In the genomic region with DNA sequence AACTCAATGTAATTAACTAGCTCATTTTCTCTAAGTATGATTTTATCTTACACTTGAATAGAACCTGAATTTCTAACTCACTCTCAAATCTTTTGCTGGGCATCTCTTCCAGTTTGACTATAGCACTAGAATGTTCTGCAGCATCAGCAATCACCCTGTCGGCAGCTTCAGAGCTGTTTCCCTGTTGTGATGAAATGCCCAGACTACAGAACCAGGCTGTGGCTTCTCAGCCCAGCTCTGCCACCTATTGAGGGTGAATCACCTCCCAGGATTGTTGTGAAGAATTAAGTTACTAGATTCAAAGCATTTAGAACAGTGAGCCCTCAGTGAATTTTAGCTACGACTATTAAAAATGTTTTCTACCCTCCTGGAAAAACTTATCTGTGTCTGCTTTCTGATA, we compare ENCODE assay signal across 14 cellular contexts.
A peak's percentile ranks its signal among the peaks of the same experiment; 100 is the strongest.
DNase-seq lines count a peak whose midpoint lies in the region; ATAC-seq and TF ChIP-seq lines count a peak whose summit lies in the region.
"Had no signal": no experiment of that assay in that cellular context is flagged by ENCODE, and none has a peak within 500 bp of the region (broad histone marks: within the 10 kb centered on the region; RNA-seq: fewer than 3 reads in every experiment).

No MANE protein-coding gene starts in this region.

- in situ Hi-C loops in HAP-1 (cut with MboI; ENCODE audit: low sequenced_read_pairs), result no loop called here

- H3K27ac Mint-ChIP-seq in stimulated activated effector memory CD8-positive, alpha-beta T cell treated with anti-CD3 and anti-CD28 coated beads, Interleukin-12 subunit alpha, Interleukin-12 subunit beta, amount 100 ng/mL, for 72 hours, result no peak overlapping the region
- H3K27ac Mint-ChIP-seq: activated CD8-positive, alpha-beta T cell treated with anti-CD3 and anti-CD28 coated beads for 36 hours; stimulated activated naive B cell treated with anti-CD40 and anti-IgM and Interleukin-4, amounts not matched to agents 10 μg/mL and 1 μg/mL and 100 μg/mL, for 72 hours had no signal

- peaks cover 40% of the 10 kb centered on the region for H3K4me1 Mint-ChIP-seq in stimulated activated effector memory CD8-positive, alpha-beta T cell treated with anti-CD3 and anti-CD28 coated beads, Interleukin-12 subunit alpha, Interleukin-12 subunit beta, amount 100 ng/mL, for 72 hours

- TF ChIP-seq CTCF in cardiac muscle cell (IDR thresholded peaks at IDR 0.05; ENCODE audit: low read depth, low read length), result no peak

- no peaks in the 10 kb centered on the region for H3K9me3 Mint-ChIP-seq in stimulated activated effector memory CD8-positive, alpha-beta T cell treated with anti-CD3 and anti-CD28 coated beads, Interleukin-12 subunit alpha, Interleukin-12 subunit beta, amount 100 ng/mL, for 72 hours
- H3K9me3 Mint-ChIP-seq: activated CD8-positive, alpha-beta T cell treated with anti-CD3 and anti-CD28 coated beads for 36 hours; CD4-positive, alpha-beta memory T cell; stimulated activated naive B cell treated with anti-CD40 and anti-IgM and Interleukin-4, amounts not matched to agents 10 μg/mL and 1 μg/mL and 100 μg/mL, for 72 hours had no signal

- no peak overlapping the region for H3K27ac ChIP-seq in cardiac muscle cell
- H3K27ac ChIP-seq: coronary artery had no signal

- intact Hi-C loops in Right ventricle myocardium superior (cut with DNase I), result no loop called here

- H3K4me3 ChIP-seq in cardiac muscle cell, result no peak overlapping the region
- no peak overlapping the region for H3K4me3 ChIP-seq in HAP-1
- H3K4me3 ChIP-seq: coronary artery, K562 had no signal

- DNase-seq in cardiac muscle cell (ENCODE audit: low read depth in 1 of 2, low spot score in 1 of 2), result peak; percentile 23 to 81
- no peak for DNase-seq in Right ventricle myocardium superior
- peak; percentile 86 for DNase-seq in glomerular visceral epithelial cell (ENCODE audit: extremely low spot score)
- DNase-seq in stimulated activated effector memory CD8-positive, alpha-beta T cell treated with anti-CD3 and anti-CD28 coated beads, Interleukin-12 subunit alpha, Interleukin-12 subunit beta, amount 100 ng/mL, for 72 hours (ENCODE audit: low spot score in 2 of 2), result no peak
- no peak for DNase-seq in HAP-1 (ENCODE audit: low spot score in 2 of 2)
- no peak for DNase-seq in NCI-H2196 (lab: John Stamatoyannopoulos, UW; ENCODE audit: unreplicated experiment)
- DNase-seq: activated CD8-positive, alpha-beta T cell treated with anti-CD3 and anti-CD28 coated beads for 36 hours; CD4-positive, alpha-beta memory T cell; right cardiac atrium; stimulated activated naive B cell treated with anti-CD40 and anti-IgM and Interleukin-4, amounts not matched to agents 10 μg/mL and 1 μg/mL and 100 μg/mL, for 72 hours had no signal

- peaks cover 15% of the 10 kb centered on the region for H3K4me1 ChIP-seq in cardiac muscle cell (ENCODE audit: low read depth)
- H3K4me1 ChIP-seq in HAP-1, result no peaks in the 10 kb centered on the region

- no peak overlapping the region for H3K4me3 Mint-ChIP-seq in stimulated activated effector memory CD8-positive, alpha-beta T cell treated with anti-CD3 and anti-CD28 coated beads, Interleukin-12 subunit alpha, Interleukin-12 subunit beta, amount 100 ng/mL, for 72 hours
- H3K4me3 Mint-ChIP-seq: activated CD8-positive, alpha-beta T cell treated with anti-CD3 and anti-CD28 coated beads for 36 hours; CD4-positive, alpha-beta memory T cell; stimulated activated naive B cell treated with anti-CD40 and anti-IgM and Interleukin-4, amounts not matched to agents 10 μg/mL and 1 μg/mL and 100 μg/mL, for 72 hours had no signal

- H3K27me3 ChIP-seq in cardiac muscle cell (no peaks in the 10 kb centered on the region), HAP-1 (ENCODE audit: low read depth) (no peaks in the 10 kb centered on the region)

- H3K36me3 ChIP-seq in cardiac muscle cell (no peaks in the 10 kb centered on the region), HAP-1 (replicated peaks) (no peaks in the 10 kb centered on the region)

- no peaks in the 10 kb centered on the region for H3K36me3 Mint-ChIP-seq in stimulated activated effector memory CD8-positive, alpha-beta T cell treated with anti-CD3 and anti-CD28 coated beads, Interleukin-12 subunit alpha, Interleukin-12 subunit beta, amount 100 ng/mL, for 72 hours
- H3K36me3 Mint-ChIP-seq: CD4-positive, alpha-beta memory T cell; stimulated activated naive B cell treated with anti-CD40 and anti-IgM and Interleukin-4, amounts not matched to agents 10 μg/mL and 1 μg/mL and 100 μg/mL, for 72 hours had no signal

- no peak for ATAC-seq in Right ventricle myocardium superior (ENCODE audit: poor library complexity)
- peak; percentile 86 for ATAC-seq in SK-N-SH treated with all-trans-retinoic acid at 6 μM for 48 hours
- peak; percentile 8 for ATAC-seq in stimulated activated effector memory CD8-positive, alpha-beta T cell treated with anti-CD3 and anti-CD28 coated beads, Interleukin-12 subunit alpha, Interleukin-12 subunit beta, amount 100 ng/mL, for 72 hours
- ATAC-seq in GM21360 (IDR thresholded peaks at IDR 0.05; ENCODE audit: unreplicated experiment), result no peak
- ATAC-seq: activated CD8-positive, alpha-beta T cell treated with anti-CD3 and anti-CD28 coated beads for 36 hours; K562; right cardiac atrium; stimulated activated naive B cell treated with anti-CD40 and anti-IgM and Interleukin-4, amounts not matched to agents 10 μg/mL and 1 μg/mL and 100 μg/mL, for 72 hours had no signal

- H3K9me3 ChIP-seq in cardiac muscle cell (ENCODE audit: low read depth) (no peaks in the 10 kb centered on the region), HAP-1 (no peaks in the 10 kb centered on the region)

TF ChIP-seq in SK-N-SH treated with all-trans-retinoic acid at 6 μM for 48 hours, 23 proteins besides CTCF, POLR2A, EP300 and RAD21:
- TF ChIP-seq ISL1 (CRISPR knock-in tag; IDR thresholded peaks at IDR 0.05) (no peak), RARB (CRISPR knock-in tag; IDR thresholded peaks at IDR 0.05) (no peak), BACH2 (CRISPR knock-in tag; IDR thresholded peaks at IDR 0.05; ENCODE audit: borderline replicate concordance) (no peak), GLIS3 (CRISPR knock-in tag; IDR thresholded peaks at IDR 0.05) (no peak), ZNF70 (CRISPR knock-in tag; IDR thresholded peaks at IDR 0.05) (no peak), ZC3H10 (CRISPR knock-in tag; IDR thresholded peaks at IDR 0.05) (no peak), TCF4 (CRISPR knock-in tag; IDR thresholded peaks at IDR 0.05; ENCODE audit: borderline replicate concordance) (no peak), ARNTL (CRISPR knock-in tag; IDR thresholded peaks at IDR 0.05; ENCODE audit: borderline replicate concordance, low read depth) (no peak), ZNF8 (CRISPR knock-in tag; IDR thresholded peaks at IDR 0.05) (no peak), ZFP30 (CRISPR knock-in tag; IDR thresholded peaks at IDR 0.05) (no peak)

Comparison
In these comparisons a context has a peak if more than half of its experiments do, and no peak if none do; other contexts are left out.
1. DNase-seq: peak in cardiac muscle cell (2 of 2) and glomerular visceral epithelial cell (single experiment); none in Right ventricle myocardium superior (single experiment), stimulated activated effector memory CD8-positive, alpha-beta T cell treated with anti-CD3 and anti-CD28 coated beads, Interleukin-12 subunit alpha, Interleukin-12 subunit beta, amount 100 ng/mL, for 72 hours (0 of 2), HAP-1 (0 of 2) and NCI-H2196 (single experiment).
2. ATAC-seq: peak in SK-N-SH treated with all-trans-retinoic acid at 6 μM for 48 hours (single experiment) and stimulated activated effector memory CD8-positive, alpha-beta T cell treated with anti-CD3 and anti-CD28 coated beads, Interleukin-12 subunit alpha, Interleukin-12 subunit beta, amount 100 ng/mL, for 72 hours (single experiment); none in Right ventricle myocardium superior (single experiment) and GM21360 (single experiment).